Comparison of ENCODE assay signal across 1 cellular context in the genomic region with DNA sequence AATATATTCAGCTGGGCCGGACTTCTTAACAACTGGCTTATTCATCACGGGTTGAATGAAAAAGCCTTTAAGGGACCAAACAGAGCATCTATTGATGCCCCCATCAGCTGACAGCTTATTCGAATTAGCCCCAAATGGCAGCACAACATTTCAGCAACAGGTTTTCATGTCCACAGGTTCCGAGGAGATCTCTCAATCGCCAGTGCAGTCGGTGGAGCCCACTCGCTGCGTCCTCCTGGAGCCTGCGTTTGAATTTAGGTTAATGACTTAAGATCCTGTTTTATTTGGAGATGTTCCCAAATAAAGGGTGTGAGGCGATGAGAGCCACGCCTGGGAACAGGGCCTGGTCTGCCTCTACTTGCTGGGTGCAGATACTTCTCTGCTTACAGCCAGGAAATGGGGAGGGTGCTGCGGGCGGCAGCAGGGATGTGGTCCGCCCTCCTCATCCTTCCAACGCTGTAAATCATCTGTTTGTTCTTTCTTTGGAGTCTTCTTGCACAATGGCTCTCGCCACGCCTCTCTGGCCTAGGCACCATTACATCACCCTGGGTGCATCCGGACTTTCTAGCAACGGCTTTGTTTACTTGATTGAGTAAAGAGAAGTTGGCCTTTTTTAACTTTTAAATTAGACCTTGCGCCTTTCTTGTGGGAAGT.
TF ChIP-seq lines count a peak whose summit lies in the region.

No MANE protein-coding gene starts in this region.

TF ChIP-seq in HepG2, 621 proteins besides CTCF, POLR2A, EP300 and RAD21 (continued from another document and continues in another):
- TF ChIP-seq, protein P1, sequence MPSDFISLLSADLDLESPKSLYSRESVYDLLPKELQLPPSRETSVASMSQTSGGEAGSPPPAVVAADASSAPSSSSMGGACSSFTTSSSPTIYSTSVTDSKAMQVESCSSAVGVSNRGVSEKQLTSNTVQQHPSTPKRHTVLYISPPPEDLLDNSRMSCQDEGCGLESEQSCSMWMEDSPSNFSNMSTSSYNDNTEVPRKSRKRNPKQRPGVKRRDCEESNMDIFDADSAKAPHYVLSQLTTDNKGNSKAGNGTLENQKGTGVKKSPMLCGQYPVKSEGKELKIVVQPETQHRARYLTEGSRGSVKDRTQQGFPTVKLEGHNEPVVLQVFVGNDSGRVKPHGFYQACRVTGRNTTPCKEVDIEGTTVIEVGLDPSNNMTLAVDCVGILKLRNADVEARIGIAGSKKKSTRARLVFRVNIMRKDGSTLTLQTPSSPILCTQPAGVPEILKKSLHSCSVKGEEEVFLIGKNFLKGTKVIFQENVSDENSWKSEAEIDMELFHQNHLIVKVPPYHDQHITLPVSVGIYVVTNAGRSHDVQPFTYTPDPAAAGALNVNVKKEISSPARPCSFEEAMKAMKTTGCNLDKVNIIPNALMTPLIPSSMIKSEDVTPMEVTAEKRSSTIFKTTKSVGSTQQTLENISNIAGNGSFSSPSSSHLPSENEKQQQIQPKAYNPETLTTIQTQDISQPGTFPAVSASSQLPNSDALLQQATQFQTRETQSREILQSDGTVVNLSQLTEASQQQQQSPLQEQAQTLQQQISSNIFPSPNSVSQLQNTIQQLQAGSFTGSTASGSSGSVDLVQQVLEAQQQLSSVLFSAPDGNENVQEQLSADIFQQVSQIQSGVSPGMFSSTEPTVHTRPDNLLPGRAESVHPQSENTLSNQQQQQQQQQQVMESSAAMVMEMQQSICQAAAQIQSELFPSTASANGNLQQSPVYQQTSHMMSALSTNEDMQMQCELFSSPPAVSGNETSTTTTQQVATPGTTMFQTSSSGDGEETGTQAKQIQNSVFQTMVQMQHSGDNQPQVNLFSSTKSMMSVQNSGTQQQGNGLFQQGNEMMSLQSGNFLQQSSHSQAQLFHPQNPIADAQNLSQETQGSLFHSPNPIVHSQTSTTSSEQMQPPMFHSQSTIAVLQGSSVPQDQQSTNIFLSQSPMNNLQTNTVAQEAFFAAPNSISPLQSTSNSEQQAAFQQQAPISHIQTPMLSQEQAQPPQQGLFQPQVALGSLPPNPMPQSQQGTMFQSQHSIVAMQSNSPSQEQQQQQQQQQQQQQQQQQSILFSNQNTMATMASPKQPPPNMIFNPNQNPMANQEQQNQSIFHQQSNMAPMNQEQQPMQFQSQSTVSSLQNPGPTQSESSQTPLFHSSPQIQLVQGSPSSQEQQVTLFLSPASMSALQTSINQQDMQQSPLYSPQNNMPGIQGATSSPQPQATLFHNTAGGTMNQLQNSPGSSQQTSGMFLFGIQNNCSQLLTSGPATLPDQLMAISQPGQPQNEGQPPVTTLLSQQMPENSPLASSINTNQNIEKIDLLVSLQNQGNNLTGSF (CRISPR knock-in tag; IDR thresholded peaks at IDR 0.05), result peak; percentile 48; the same call in 1 of the 2 replicates
- TF ChIP-seq, protein P2, sequence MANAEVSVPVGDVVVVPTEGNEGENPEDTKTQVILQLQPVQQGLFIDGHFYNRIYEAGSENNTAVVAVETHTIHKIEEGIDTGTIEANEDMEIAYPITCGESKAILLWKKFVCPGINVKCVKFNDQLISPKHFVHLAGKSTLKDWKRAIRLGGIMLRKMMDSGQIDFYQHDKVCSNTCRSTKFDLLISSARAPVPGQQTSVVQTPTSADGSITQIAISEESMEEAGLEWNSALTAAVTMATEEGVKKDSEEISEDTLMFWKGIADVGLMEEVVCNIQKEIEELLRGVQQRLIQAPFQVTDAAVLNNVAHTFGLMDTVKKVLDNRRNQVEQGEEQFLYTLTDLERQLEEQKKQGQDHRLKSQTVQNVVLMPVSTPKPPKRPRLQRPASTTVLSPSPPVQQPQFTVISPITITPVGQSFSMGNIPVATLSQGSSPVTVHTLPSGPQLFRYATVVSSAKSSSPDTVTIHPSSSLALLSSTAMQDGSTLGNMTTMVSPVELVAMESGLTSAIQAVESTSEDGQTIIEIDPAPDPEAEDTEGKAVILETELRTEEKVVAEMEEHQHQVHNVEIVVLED (CRISPR knock-in tag; IDR thresholded peaks at IDR 0.05; ENCODE audit: borderline replicate concordance), result peak; percentile 67
- TF ChIP-seq, protein P3, sequence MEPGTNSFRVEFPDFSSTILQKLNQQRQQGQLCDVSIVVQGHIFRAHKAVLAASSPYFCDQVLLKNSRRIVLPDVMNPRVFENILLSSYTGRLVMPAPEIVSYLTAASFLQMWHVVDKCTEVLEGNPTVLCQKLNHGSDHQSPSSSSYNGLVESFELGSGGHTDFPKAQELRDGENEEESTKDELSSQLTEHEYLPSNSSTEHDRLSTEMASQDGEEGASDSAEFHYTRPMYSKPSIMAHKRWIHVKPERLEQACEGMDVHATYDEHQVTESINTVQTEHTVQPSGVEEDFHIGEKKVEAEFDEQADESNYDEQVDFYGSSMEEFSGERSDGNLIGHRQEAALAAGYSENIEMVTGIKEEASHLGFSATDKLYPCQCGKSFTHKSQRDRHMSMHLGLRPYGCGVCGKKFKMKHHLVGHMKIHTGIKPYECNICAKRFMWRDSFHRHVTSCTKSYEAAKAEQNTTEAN (CRISPR knock-in tag; conservative IDR thresholded peaks at IDR 0.05), result peak; percentile 86
- TF ChIP-seq, protein P4, sequence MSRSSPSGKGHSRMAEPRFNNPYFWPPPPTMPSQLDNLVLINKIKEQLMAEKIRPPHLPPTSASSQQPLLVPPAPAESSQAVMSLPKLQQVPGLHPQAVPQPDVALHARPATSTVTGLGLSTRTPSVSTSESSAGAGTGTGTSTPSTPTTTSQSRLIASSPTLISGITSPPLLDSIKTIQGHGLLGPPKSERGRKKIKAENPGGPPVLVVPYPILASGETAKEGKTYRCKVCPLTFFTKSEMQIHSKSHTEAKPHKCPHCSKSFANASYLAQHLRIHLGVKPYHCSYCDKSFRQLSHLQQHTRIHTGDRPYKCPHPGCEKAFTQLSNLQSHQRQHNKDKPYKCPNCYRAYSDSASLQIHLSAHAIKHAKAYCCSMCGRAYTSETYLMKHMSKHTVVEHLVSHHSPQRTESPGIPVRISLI (CRISPR knock-in tag; IDR thresholded peaks at IDR 0.05; ENCODE audit: borderline replicate concordance), result peak; percentile 85
- TF ChIP-seq, protein P5, sequence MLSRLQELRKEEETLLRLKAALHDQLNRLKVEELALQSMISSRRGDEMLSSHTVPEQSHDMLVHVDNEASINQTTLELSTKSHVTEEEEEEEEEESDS (CRISPR knock-in tag; IDR thresholded peaks at IDR 0.05; ENCODE audit: borderline replicate concordance), result peak; percentile 97
- TF ChIP-seq, protein P6, sequence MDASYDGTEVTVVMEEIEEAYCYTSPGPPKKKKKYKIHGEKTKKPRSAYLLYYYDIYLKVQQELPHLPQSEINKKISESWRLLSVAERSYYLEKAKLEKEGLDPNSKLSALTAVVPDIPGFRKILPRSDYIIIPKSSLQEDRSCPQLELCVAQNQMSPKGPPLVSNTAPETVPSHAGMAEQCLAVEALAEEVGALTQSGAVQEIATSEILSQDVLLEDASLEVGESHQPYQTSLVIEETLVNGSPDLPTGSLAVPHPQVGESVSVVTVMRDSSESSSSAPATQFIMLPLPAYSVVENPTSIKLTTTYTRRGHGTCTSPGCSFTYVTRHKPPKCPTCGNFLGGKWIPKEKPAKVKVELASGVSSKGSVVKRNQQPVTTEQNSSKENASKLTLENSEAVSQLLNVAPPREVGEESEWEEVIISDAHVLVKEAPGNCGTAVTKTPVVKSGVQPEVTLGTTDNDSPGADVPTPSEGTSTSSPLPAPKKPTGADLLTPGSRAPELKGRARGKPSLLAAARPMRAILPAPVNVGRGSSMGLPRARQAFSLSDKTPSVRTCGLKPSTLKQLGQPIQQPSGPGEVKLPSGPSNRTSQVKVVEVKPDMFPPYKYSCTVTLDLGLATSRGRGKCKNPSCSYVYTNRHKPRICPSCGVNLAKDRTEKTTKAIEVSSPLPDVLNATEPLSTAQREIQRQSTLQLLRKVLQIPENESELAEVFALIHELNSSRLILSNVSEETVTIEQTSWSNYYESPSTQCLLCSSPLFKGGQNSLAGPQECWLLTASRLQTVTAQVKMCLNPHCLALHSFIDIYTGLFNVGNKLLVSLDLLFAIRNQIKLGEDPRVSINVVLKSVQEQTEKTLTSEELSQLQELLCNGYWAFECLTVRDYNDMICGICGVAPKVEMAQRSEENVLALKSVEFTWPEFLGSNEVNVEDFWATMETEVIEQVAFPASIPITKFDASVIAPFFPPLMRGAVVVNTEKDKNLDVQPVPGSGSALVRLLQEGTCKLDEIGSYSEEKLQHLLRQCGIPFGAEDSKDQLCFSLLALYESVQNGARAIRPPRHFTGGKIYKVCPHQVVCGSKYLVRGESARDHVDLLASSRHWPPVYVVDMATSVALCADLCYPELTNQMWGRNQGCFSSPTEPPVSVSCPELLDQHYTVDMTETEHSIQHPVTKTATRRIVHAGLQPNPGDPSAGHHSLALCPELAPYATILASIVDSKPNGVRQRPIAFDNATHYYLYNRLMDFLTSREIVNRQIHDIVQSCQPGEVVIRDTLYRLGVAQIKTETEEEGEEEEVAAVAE (CRISPR knock-in tag; IDR thresholded peaks at IDR 0.05; ENCODE audit: borderline replicate concordance), result peak; percentile 96
- TF ChIP-seq, protein P7, sequence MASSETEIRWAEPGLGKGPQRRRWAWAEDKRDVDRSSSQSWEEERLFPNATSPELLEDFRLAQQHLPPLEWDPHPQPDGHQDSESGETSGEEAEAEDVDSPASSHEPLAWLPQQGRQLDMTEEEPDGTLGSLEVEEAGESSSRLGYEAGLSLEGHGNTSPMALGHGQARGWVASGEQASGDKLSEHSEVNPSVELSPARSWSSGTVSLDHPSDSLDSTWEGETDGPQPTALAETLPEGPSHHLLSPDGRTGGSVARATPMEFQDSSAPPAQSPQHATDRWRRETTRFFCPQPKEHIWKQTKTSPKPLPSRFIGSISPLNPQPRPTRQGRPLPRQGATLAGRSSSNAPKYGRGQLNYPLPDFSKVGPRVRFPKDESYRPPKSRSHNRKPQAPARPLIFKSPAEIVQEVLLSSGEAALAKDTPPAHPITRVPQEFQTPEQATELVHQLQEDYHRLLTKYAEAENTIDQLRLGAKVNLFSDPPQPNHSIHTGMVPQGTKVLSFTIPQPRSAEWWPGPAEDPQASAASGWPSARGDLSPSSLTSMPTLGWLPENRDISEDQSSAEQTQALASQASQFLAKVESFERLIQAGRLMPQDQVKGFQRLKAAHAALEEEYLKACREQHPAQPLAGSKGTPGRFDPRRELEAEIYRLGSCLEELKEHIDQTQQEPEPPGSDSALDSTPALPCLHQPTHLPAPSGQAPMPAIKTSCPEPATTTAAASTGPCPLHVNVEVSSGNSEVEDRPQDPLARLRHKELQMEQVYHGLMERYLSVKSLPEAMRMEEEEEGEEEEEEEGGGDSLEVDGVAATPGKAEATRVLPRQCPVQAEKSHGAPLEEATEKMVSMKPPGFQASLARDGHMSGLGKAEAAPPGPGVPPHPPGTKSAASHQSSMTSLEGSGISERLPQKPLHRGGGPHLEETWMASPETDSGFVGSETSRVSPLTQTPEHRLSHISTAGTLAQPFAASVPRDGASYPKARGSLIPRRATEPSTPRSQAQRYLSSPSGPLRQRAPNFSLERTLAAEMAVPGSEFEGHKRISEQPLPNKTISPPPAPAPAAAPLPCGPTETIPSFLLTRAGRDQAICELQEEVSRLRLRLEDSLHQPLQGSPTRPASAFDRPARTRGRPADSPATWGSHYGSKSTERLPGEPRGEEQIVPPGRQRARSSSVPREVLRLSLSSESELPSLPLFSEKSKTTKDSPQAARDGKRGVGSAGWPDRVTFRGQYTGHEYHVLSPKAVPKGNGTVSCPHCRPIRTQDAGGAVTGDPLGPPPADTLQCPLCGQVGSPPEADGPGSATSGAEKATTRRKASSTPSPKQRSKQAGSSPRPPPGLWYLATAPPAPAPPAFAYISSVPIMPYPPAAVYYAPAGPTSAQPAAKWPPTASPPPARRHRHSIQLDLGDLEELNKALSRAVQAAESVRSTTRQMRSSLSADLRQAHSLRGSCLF (CRISPR knock-in tag; IDR thresholded peaks at IDR 0.05; ENCODE audit: borderline replicate concordance), result no peak
- TF ChIP-seq SATB2 (CRISPR knock-in tag; IDR thresholded peaks at IDR 0.05), result 0 out of 2 replicates have a peak, but pooled peaks have one; percentile 20
- TF ChIP-seq, protein P8, sequence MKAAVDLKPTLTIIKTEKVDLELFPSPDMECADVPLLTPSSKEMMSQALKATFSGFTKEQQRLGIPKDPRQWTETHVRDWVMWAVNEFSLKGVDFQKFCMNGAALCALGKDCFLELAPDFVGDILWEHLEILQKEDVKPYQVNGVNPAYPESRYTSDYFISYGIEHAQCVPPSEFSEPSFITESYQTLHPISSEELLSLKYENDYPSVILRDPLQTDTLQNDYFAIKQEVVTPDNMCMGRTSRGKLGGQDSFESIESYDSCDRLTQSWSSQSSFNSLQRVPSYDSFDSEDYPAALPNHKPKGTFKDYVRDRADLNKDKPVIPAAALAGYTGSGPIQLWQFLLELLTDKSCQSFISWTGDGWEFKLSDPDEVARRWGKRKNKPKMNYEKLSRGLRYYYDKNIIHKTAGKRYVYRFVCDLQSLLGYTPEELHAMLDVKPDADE (CRISPR knock-in tag; IDR thresholded peaks at IDR 0.05), result no peak; the same call in 1 of the 2 replicates
- TF ChIP-seq, protein P9, sequence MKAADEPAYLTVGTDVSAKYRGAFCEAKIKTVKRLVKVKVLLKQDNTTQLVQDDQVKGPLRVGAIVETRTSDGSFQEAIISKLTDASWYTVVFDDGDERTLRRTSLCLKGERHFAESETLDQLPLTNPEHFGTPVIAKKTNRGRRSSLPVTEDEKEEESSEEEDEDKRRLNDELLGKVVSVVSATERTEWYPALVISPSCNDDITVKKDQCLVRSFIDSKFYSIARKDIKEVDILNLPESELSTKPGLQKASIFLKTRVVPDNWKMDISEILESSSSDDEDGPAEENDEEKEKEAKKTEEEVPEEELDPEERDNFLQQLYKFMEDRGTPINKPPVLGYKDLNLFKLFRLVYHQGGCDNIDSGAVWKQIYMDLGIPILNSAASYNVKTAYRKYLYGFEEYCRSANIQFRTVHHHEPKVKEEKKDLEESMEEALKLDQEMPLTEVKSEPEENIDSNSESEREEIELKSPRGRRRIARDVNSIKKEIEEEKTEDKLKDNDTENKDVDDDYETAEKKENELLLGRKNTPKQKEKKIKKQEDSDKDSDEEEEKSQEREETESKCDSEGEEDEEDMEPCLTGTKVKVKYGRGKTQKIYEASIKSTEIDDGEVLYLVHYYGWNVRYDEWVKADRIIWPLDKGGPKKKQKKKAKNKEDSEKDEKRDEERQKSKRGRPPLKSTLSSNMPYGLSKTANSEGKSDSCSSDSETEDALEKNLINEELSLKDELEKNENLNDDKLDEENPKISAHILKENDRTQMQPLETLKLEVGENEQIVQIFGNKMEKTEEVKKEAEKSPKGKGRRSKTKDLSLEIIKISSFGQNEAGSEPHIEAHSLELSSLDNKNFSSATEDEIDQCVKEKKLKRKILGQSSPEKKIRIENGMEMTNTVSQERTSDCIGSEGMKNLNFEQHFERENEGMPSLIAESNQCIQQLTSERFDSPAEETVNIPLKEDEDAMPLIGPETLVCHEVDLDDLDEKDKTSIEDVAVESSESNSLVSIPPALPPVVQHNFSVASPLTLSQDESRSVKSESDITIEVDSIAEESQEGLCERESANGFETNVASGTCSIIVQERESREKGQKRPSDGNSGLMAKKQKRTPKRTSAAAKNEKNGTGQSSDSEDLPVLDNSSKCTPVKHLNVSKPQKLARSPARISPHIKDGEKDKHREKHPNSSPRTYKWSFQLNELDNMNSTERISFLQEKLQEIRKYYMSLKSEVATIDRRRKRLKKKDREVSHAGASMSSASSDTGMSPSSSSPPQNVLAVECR (CRISPR knock-in tag; IDR thresholded peaks at IDR 0.05; ENCODE audit: borderline replicate concordance), result peak; percentile 89; the same call in 1 of the 2 replicates
